In the genomic region with DNA sequence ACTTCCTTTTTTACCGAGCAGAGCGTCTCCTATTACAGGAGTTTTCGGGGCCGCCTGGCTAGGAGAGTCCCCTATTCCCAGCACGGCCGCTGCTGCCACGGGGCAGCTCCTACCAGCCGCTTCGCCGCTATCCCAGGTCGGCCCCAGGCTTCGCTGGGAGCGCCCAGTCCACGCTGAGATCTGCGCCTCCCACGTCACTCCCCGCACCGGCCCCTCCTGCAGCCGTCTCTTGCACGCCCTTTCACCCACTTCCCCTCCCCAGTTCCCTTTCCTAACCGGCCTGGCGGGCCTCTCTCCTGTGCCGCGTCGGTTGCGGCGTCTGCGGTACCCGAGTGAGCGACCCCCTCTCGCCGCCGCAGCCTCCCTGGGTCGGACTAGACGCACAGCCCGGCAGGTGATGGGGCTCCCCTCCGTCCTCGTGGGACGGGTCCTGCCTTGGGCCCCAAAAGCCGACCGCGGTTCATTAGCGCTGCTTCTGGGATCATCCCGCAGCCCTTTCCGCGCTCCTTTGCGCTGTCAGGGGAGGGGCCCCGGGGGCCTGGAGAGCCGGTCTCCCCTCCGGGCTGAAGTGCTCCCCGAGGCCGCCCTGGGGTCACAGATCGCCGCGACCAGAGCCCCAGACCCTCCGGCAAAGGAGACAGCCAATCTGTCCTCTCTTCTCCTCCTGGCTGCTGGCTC, we compare ENCODE assay signal across 8 cellular contexts.
A peak's percentile ranks its signal among the peaks of the same experiment; 100 is the strongest.
DNase-seq lines count a peak whose midpoint lies in the region; ATAC-seq, FAIRE-seq and TF ChIP-seq lines count a peak whose summit lies in the region.

No MANE protein-coding gene starts in this region.

- H3K9ac ChIP-seq in DND-41 (ENCODE audit: low read depth, low read length): peak overlapping the region; percentile 71

- 7 to 44% (median 18%) methylated on average over 50 to 56 of the region's 56 CpGs for WGBS in small intestine, 3 donors

- H3K27ac ChIP-seq in DND-41 (ENCODE audit: low read length) (peak overlapping the region; percentile 90), small intestine (ENCODE audit: low read depth in 1 of 2, low read length in 1 of 2) (peak overlapping the region; percentile 81 to 100)

- DNase-seq in DND-41 (peak; percentile 83), H7 (peak; percentile 24), NCI-H526 treated with DMSO at 0.1 percent for 48 hours (lab: John Stamatoyannopoulos, UW) (peak; percentile 72), activated T-cell treated with anti-CD3 and anti-CD28 coated beads for 1 hour (ENCODE audit: low read depth) (peak; percentile 51), glomerular visceral epithelial cell (ENCODE audit: extremely low spot score) (peak; percentile 38), small intestine (peak; percentile 88), HuH-7.5 (ENCODE audit: low spot score) (no peak)

- H3K36me3 ChIP-seq in DND-41 (ENCODE audit: insufficient read depth, low read length) (no peaks in the 10 kb centered on the region), H7 (replicated peaks; ENCODE audit: control insufficient read depth, insufficient read depth, low read length) (no peaks in the 10 kb centered on the region), small intestine (ENCODE audit: control insufficient read depth in 2 of 2, insufficient read depth in 2 of 2, low read length in 2 of 2) (no peaks in the 10 kb centered on the region)

- ATAC-seq in DND-41 (ENCODE audit: insufficient read depth, low read depth): peak; percentile 75
- ATAC-seq in GM18520 (IDR thresholded peaks at IDR 0.05; ENCODE audit: unreplicated experiment): no peak

- TF ChIP-seq CTCF in DND-41 (IDR thresholded peaks at IDR 0.05; ENCODE audit: borderline replicate concordance, extremely low read depth, low read length, poor library complexity, severe bottlenecking): no peak

- H3K9me3 ChIP-seq in DND-41 (ENCODE audit: insufficient read depth, low read length, severe bottlenecking) (no peaks in the 10 kb centered on the region), small intestine (ENCODE audit: control insufficient read depth, low read depth) (no peaks in the 10 kb centered on the region)

- H3K4me2 ChIP-seq in DND-41 (ENCODE audit: insufficient read depth, low read length): peak overlapping the region; percentile 68

- FAIRE-seq in small intestine (lab: Jason Lieb, UNC): no peak

- H2AFZ ChIP-seq in DND-41 (ENCODE audit: low read depth, low read length): peak overlapping the region; percentile 69

- H3K79me2 ChIP-seq in DND-41 (ENCODE audit: insufficient read depth, low read length): no peaks in the 10 kb centered on the region

- H4K20me1 ChIP-seq in DND-41 (ENCODE audit: insufficient read depth, low read length): no peaks in the 10 kb centered on the region

- peaks cover 53% of the 10 kb centered on the region for H3K4me1 ChIP-seq in DND-41 (ENCODE audit: insufficient read depth, low read length)
- H3K4me1 ChIP-seq in small intestine (ENCODE audit: control insufficient read depth in 2 of 2, insufficient read depth in 1 of 2, low read depth in 1 of 2, low read length in 1 of 2): peaks cover 0 to 6% of the 10 kb centered on the region in 2 donors

- peak overlapping the region; percentile 42 to 59; a peak in 3 of 4 replicates for H3K4me3 ChIP-seq in DND-41 (ENCODE audit: low read depth in 1 of 2, low read length in 2 of 2)
- H3K4me3 ChIP-seq in H7 (ENCODE audit: insufficient read depth, low read depth, low read length): no peak overlapping the region
- H3K4me3 ChIP-seq in small intestine (ENCODE audit: low read depth in 1 of 2, low read length in 2 of 2): peak overlapping the region; percentile 61 to 84

- H3K27me3 ChIP-seq in DND-41 (ENCODE audit: insufficient read depth, low read length, poor library complexity) (no peaks in the 10 kb centered on the region), H7 (ENCODE audit: control insufficient read depth, insufficient read depth, low read length) (no peaks in the 10 kb centered on the region), small intestine (ENCODE audit: control insufficient read depth in 2 of 2, insufficient read depth in 2 of 2, low read length in 2 of 2) (no peaks in the 10 kb centered on the region)
